ENCODE assay signal across 2 cellular contexts in genomic region chr17:39627170-39627716, GRCh38.
TF ChIP-seq lines count a peak whose summit lies in the region.

No MANE protein-coding gene starts in this region.

TF ChIP-seq in SK-N-SH, 30 proteins besides CTCF, POLR2A, EP300 and RAD21 (continued from another document):
- no peak for TF ChIP-seq TEAD4 (IDR thresholded peaks at IDR 0.05; ENCODE audit: borderline replicate concordance, insufficient read depth)
TF ChIP-seq in SK-N-SH: peak in this region for 0.

TF ChIP-seq in SK-N-SH treated with all-trans-retinoic acid at 6 μM for 48 hours, 23 proteins besides CTCF, POLR2A, EP300 and RAD21 (continued from another document):
- TF ChIP-seq CSRNP3 (CRISPR knock-in tag; IDR thresholded peaks at IDR 0.05) (no peak), PPARA (CRISPR knock-in tag; IDR thresholded peaks at IDR 0.05; ENCODE audit: borderline replicate concordance) (no peak), ZC3H10 (CRISPR knock-in tag; IDR thresholded peaks at IDR 0.05) (no peak), RARB (CRISPR knock-in tag; IDR thresholded peaks at IDR 0.05) (no peak), OSR1 (CRISPR knock-in tag; IDR thresholded peaks at IDR 0.05) (no peak), GLIS3 (CRISPR knock-in tag; IDR thresholded peaks at IDR 0.05) (no peak)
